In the genomic region with DNA sequence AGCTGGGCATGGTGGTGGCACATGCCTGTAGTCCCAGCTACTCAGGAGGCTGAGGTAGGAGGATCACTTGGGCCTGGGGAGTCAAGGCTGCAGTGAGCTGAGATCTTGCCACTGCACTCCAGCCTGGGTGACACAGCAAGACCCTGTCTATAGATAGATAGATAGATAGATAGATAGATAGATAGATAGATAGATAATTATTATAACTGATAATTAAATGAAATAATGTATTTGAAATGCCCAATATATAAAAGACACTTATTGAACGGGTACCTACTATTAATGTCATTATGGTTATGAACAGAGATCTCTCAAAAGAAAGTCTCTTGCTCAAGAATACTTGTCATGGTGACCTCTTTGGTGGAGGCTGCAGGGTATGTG, we compare ENCODE assay signal across 7 cellular contexts.
DNase-seq lines count a peak whose midpoint lies in the region; ATAC-seq and TF ChIP-seq lines count a peak whose summit lies in the region.
"Not testable (repeated sequence)": the region's sequence is repeated elsewhere in the genome, so short reads cannot be mapped to it uniquely, and the experiment has no call there.

No MANE protein-coding gene starts in this region.

- not testable (repeated sequence) for DNase-seq in GM12865 (ENCODE audit: low read depth); Peyer's patch; activated T-helper 2 cell treated with anti-CD3 and anti-CD28 coated beads, Interferon-gamma antibody, Interleukin-2, Interleukin-4, amounts not matched to agents 10 μg/mL and 5 μg/mL and 100 μg/mL, durations not matched to agents 14 hours and 24 hours and 36 hours (ENCODE audit: low spot score); coronary artery (ENCODE audit: low spot score); heart right ventricle; naive thymus-derived CD8-positive, alpha-beta T cell

- WGBS in heart right ventricle, 2 donors = 83 to 87% methylated on average over 1 of the region's 1 CpG

- peaks cover 0 to 45% (median 9%) of the 10 kb centered on the region in 4 donors for H3K4me1 ChIP-seq in Peyer's patch
- H3K4me1 ChIP-seq in heart right ventricle = peaks cover 10 to 69% (median 40%) of the 10 kb centered on the region in 9 donors
- peaks cover 41 to 44% (median 42%) of the 10 kb centered on the region in 3 donors for H3K4me1 ChIP-seq in skeletal muscle tissue (ENCODE audit: control insufficient read depth in 3 of 3, insufficient read depth in 3 of 3, low read length in 3 of 3)

- H3K27me3 Mint-ChIP-seq in activated T-helper 2 cell treated with anti-CD3 and anti-CD28 coated beads, Interferon-gamma antibody, Interleukin-2, Interleukin-4, amounts not matched to agents 10 μg/mL and 5 μg/mL and 100 μg/mL, durations not matched to agents 14 hours and 24 hours and 36 hours (ENCODE audit: low read depth); naive thymus-derived CD8-positive, alpha-beta T cell: not testable (repeated sequence)

- peak overlapping the region; percentile 61 to 86 (median 73) for H3K27ac ChIP-seq in Peyer's patch
- H3K27ac ChIP-seq in coronary artery = not testable (repeated sequence)
- H3K27ac ChIP-seq in heart right ventricle = peak overlapping the region in 9 of 10 donors; percentile 77 to 95 (median 85)
- H3K27ac ChIP-seq in skeletal muscle tissue (ENCODE audit: low read depth, low read length) = peak overlapping the region; percentile 99

- H3K9me3 ChIP-seq in Peyer's patch; skeletal muscle tissue (ENCODE audit: control insufficient read depth in 3 of 3, low read length in 3 of 3): not testable (repeated sequence)
- H3K9me3 ChIP-seq in heart right ventricle = peaks cover 0 to 10% (median 6%) of the 10 kb centered on the region in 11 donors

- not testable (repeated sequence) for ATAC-seq in heart right ventricle; naive thymus-derived CD8-positive, alpha-beta T cell

- H3K36me3 ChIP-seq in Peyer's patch; heart right ventricle; skeletal muscle tissue (ENCODE audit: control insufficient read depth in 3 of 3, insufficient read depth in 3 of 3, low read length in 3 of 3): not testable (repeated sequence)

- TF ChIP-seq POLR2A in Peyer's patch (IDR thresholded peaks at IDR 0.05) = not testable (repeated sequence)

- H3K9me3 Mint-ChIP-seq in activated T-helper 2 cell treated with anti-CD3 and anti-CD28 coated beads, Interferon-gamma antibody, Interleukin-2, Interleukin-4, amounts not matched to agents 10 μg/mL and 5 μg/mL and 100 μg/mL, durations not matched to agents 14 hours and 24 hours and 36 hours; naive thymus-derived CD8-positive, alpha-beta T cell: not testable (repeated sequence)

- POLR2A ChIA-PET in naive thymus-derived CD8-positive, alpha-beta T cell (lab: Charles Lee) = interaction anchor here (0.7 kb wide), 3 partner anchors 9 to 151 kb away, joined by 3 read pairs; no protein-coding TSS in a partner anchor

- H3K27me3 ChIP-seq in Peyer's patch; heart right ventricle; skeletal muscle tissue (ENCODE audit: control insufficient read depth in 3 of 3, insufficient read depth in 3 of 3, low read length in 3 of 3): not testable (repeated sequence)

- H3K4me3 ChIP-seq in GM12865 (ENCODE audit: low read depth, low read length) (peak overlapping the region; percentile 56), Peyer's patch (peak overlapping the region in 1 of 4 donors; percentile 67), coronary artery (peak overlapping the region; percentile 84), heart right ventricle (peak overlapping the region in 1 of 10 donors; percentile 66), skeletal muscle tissue (ENCODE audit: low read length in 3 of 3) (peak overlapping the region in 2 of 3 donors; percentile 86 to 89)

- H3K27ac Mint-ChIP-seq in activated T-helper 2 cell treated with anti-CD3 and anti-CD28 coated beads, Interferon-gamma antibody, Interleukin-2, Interleukin-4, amounts not matched to agents 10 μg/mL and 5 μg/mL and 100 μg/mL, durations not matched to agents 14 hours and 24 hours and 36 hours = peak overlapping the region; percentile 68
- H3K27ac Mint-ChIP-seq in naive thymus-derived CD8-positive, alpha-beta T cell = peak overlapping the region in 3 of 10 donors; percentile 55 to 80 (median 72)

- intact Hi-C loops in activated T-helper 2 cell treated with anti-CD3 and anti-CD28 coated beads, Interferon-gamma antibody, Interleukin-2, Interleukin-4, amounts not matched to agents 10 μg/mL and 5 μg/mL and 100 μg/mL, durations not matched to agents 14 hours and 24 hours and 36 hours (cut with micrococcal nuclease) = loop anchor here (5.0 kb wide), 2 partner anchors 39 to 41 kb away; no protein-coding TSS in a partner anchor
- intact Hi-C loops in heart right ventricle (cut with DNase I) = loop anchor here in 6 of 10 donors (5.0 to 10.0 kb wide), 5 partner anchors 44 to 194 kb away; a partner anchor contains a TSS

- peaks cover 31% of the 10 kb centered on the region for H3K4me1 Mint-ChIP-seq in activated T-helper 2 cell treated with anti-CD3 and anti-CD28 coated beads, Interferon-gamma antibody, Interleukin-2, Interleukin-4, amounts not matched to agents 10 μg/mL and 5 μg/mL and 100 μg/mL, durations not matched to agents 14 hours and 24 hours and 36 hours (ENCODE audit: low read depth)
- peaks cover 6 to 55% (median 14%) of the 10 kb centered on the region in 4 donors for H3K4me1 Mint-ChIP-seq in naive thymus-derived CD8-positive, alpha-beta T cell

- H3K36me3 Mint-ChIP-seq in activated T-helper 2 cell treated with anti-CD3 and anti-CD28 coated beads, Interferon-gamma antibody, Interleukin-2, Interleukin-4, amounts not matched to agents 10 μg/mL and 5 μg/mL and 100 μg/mL, durations not matched to agents 14 hours and 24 hours and 36 hours (ENCODE audit: low read depth); naive thymus-derived CD8-positive, alpha-beta T cell: not testable (repeated sequence)

- peak overlapping the region; percentile 74 to 89 (median 88) for H3K9ac ChIP-seq in skeletal muscle tissue (ENCODE audit: low read depth in 1 of 3, low read length in 3 of 3)

- H3K4me3 Mint-ChIP-seq in activated T-helper 2 cell treated with anti-CD3 and anti-CD28 coated beads, Interferon-gamma antibody, Interleukin-2, Interleukin-4, amounts not matched to agents 10 μg/mL and 5 μg/mL and 100 μg/mL, durations not matched to agents 14 hours and 24 hours and 36 hours (ENCODE audit: low read depth) = peak overlapping the region; percentile 74
- H3K4me3 Mint-ChIP-seq in naive thymus-derived CD8-positive, alpha-beta T cell = peak overlapping the region in 9 of 10 donors; percentile 77 to 91 (median 84)

- not testable (repeated sequence) for TF ChIP-seq CTCF in GM12865 (IDR thresholded peaks at IDR 0.05; ENCODE audit: insufficient read depth, low read depth, low read length, missing control alignments); Peyer's patch (IDR thresholded peaks at IDR 0.05); coronary artery (IDR thresholded peaks at IDR 0.05); heart right ventricle (IDR thresholded peaks at IDR 0.05)
